ENCODE assay signal across 29 cellular contexts in genomic region chr7:107338080-107338479, GRCh38.
DNase-seq lines count a peak whose midpoint lies in the region; ATAC-seq, FAIRE-seq and TF ChIP-seq lines count a peak whose summit lies in the region.
"Had no signal": no experiment of that assay in that cellular context is flagged by ENCODE, and none has a peak within 500 bp of the region (broad histone marks: within the 10 kb centered on the region; RNA-seq: fewer than 3 reads in every experiment).

No MANE protein-coding gene starts in this region.

- RAD21 ChIA-PET in HCT116 (lab: Charles Lee; ENCODE audit: low non-redundant PET in 1 of 2, low total read pairs in 2 of 2, uncharacterized antibody in 2 of 2, unreplicated experiment in 2 of 2) = no interaction called here

- no peak for TF ChIP-seq EP300 in K562 (IDR thresholded peaks at IDR 0.05; ENCODE audit: low read length)

- TF ChIP-seq CTCF in HCT116 (IDR thresholded peaks at IDR 0.05 in 2 of 3, conservative IDR thresholded peaks at IDR 0.05 in 1 of 3; ENCODE audit: borderline replicate concordance in 1 of 3, insufficient read depth in 1 of 3, low read depth in 2 of 3, low read length in 2 of 3) = no peak
- no peak for TF ChIP-seq CTCF in K562 (IDR thresholded peaks at IDR 0.05 in 2 of 3, conservative IDR thresholded peaks at IDR 0.05 in 1 of 3; ENCODE audit: insufficient read depth in 2 of 3, low read depth in 1 of 3, low read length in 3 of 3)

- H3K9me1 ChIP-seq in K562 (ENCODE audit: control insufficient read depth, insufficient read depth, low read length) = no peaks in the 10 kb centered on the region

- H3K9ac ChIP-seq in HCT116 (ENCODE audit: low read length) (no peak overlapping the region), K562 (ENCODE audit: insufficient read depth in 1 of 2, low read depth in 2 of 2, low read length in 2 of 2) (no peak overlapping the region)
- H3K9ac ChIP-seq: BLaER1; BLaER1 treated with 17β-estradiol and CSF1 and Interleukin-3, amounts not matched to agents 10 nM and 100 nM had no signal

- H3K36me3 ChIP-seq in HCT116 (ENCODE audit: control insufficient read depth in 1 of 2, insufficient read depth in 2 of 2, low read length in 2 of 2) = no peaks in the 10 kb centered on the region
- no peaks in the 10 kb centered on the region for H3K36me3 ChIP-seq in K562 (ENCODE audit: control insufficient read depth, insufficient read depth, low read length)
- H3K36me3 ChIP-seq: BE2C, BLaER1 had no signal

- no peak overlapping the region for H2AFZ ChIP-seq in HCT116 (ENCODE audit: low read depth, low read length, poor library complexity, severe bottlenecking)
- H2AFZ ChIP-seq in K562 (ENCODE audit: low read depth, low read length) = no peak overlapping the region

- H3K4me3 ChIP-seq in HCT116 (replicated peaks in 1 of 2; ENCODE audit: low read depth in 1 of 2, low read length in 2 of 2) = no peak overlapping the region
- H3K4me3 ChIP-seq in K562 = no peak overlapping the region
- H3K4me3 ChIP-seq: A549; BLaER1; BLaER1 treated with 17β-estradiol and CSF1 and Interleukin-3, amounts not matched to agents 10 nM and 100 nM had no signal

- TF ChIP-seq RAD21 in HCT116 (IDR thresholded peaks at IDR 0.05; ENCODE audit: low read depth) (no peak), K562 (CRISPR knock-in tag; conservative IDR thresholded peaks at IDR 0.05 in 1 of 2, IDR thresholded peaks at IDR 0.05 in 1 of 2) (no peak)

- DNase-seq in HCT116 (ENCODE audit: low read depth, low spot score) (no peak), K562 (ENCODE audit: extremely low read depth in 1 of 4, low spot score in 3 of 4) (no peak), AG08395 (ENCODE audit: low spot score) (no peak)
- DNase-seq: 8988T; ACHN; AML-193; BE2C; C1 segment of cervical spinal cord; Caco-2; Calu3; CD4-positive, alpha-beta memory T cell; CD4-positive, alpha-beta T cell; CD4-positive, CD25-positive, alpha-beta regulatory T cell; CD8-positive, alpha-beta memory T cell; CD8-positive, alpha-beta T cell; COR-L47; DMS 273 treated with DMSO at 0.1 percent for 48 hours; DMS153; DMS53; DMS79; DMS79 treated with DMSO at 0.1 percent for 48 hours; DND-41; EL had no signal

- no peaks in the 10 kb centered on the region for H3K27me3 ChIP-seq in HCT116 (ENCODE audit: insufficient read depth, low read length)
- H3K27me3 ChIP-seq in K562 (ENCODE audit: control insufficient read depth in 2 of 2, insufficient read depth in 2 of 2, low read length in 2 of 2) = no peaks in the 10 kb centered on the region
- H3K27me3 ChIP-seq: BE2C; BLaER1; BLaER1 treated with 17β-estradiol and CSF1 and Interleukin-3, amounts not matched to agents 10 nM and 100 nM had no signal

- CTCF ChIA-PET in HCT116 (lab: Charles Lee) (no interaction called here), K562 (lab: Yijun Ruan, JAX; ENCODE audit: low intra/inter-chr PET ratio) (no interaction called here)

- intact Hi-C loops in HCT116 (cut with micrococcal nuclease) = no loop called here
- intact Hi-C loops in K562 (cut with micrococcal nuclease) = no loop called here

- no peak for FAIRE-seq in K562 (lab: Jason Lieb, UNC)
- FAIRE-seq: A549 had no signal

- H3K9me3 ChIP-seq in HCT116 (ENCODE audit: control insufficient read depth in 1 of 2, insufficient read depth in 1 of 2, low read depth in 1 of 2, low read length in 2 of 2) = 0 out of 4 replicates have a peak, but pooled peaks cover 0 to 4% of the 10 kb centered on the region in 2 experiments
- no peaks in the 10 kb centered on the region for H3K9me3 ChIP-seq in K562 (replicated peaks; ENCODE audit: control insufficient read depth, insufficient read depth, low read depth, low read length)
- H3K9me3 ChIP-seq: BE2C had no signal

- POLR2A ChIA-PET in HCT116 (lab: Charles Lee) (no interaction called here), K562 (lab: Yijun Ruan, JAX) (interaction anchor here (1.1 kb wide), 1 partner anchor 17 kb away, joined by 3 read pairs; no protein-coding TSS in a partner anchor)

- H3K27ac ChIP-seq in HCT116 (ENCODE audit: low read depth, low read length) (no peak overlapping the region), K562 (ENCODE audit: extremely low read depth, low read depth, low read length) (no peak overlapping the region)
- H3K27ac ChIP-seq: 22Rv1; A549; BLaER1; BLaER1 treated with 17β-estradiol and CSF1 and Interleukin-3, amounts not matched to agents 10 nM and 100 nM; C4-2B had no signal

- TF ChIP-seq POLR2A in HCT116 (IDR thresholded peaks at IDR 0.05; ENCODE audit: borderline replicate concordance, extremely low read depth, insufficient read depth, insufficient read length) = no peak
- TF ChIP-seq POLR2A in K562 (conservative IDR thresholded peaks at IDR 0.05) = no peak

- no peaks in the 10 kb centered on the region for H3K9me2 ChIP-seq in HCT116 (ENCODE audit: insufficient read depth)

- no peaks in the 10 kb centered on the region; the same call in 1 of the 2 replicates for H3K79me2 ChIP-seq in HCT116 (ENCODE audit: insufficient read depth, low read length)
- no peaks in the 10 kb centered on the region for H3K79me2 ChIP-seq in K562 (ENCODE audit: control insufficient read depth, insufficient read depth, low read length)

- no peak overlapping the region for H3K4me2 ChIP-seq in HCT116 (ENCODE audit: low read length)
- H3K4me2 ChIP-seq in K562 (ENCODE audit: insufficient read depth, low read length) = no peak overlapping the region
- H3K4me2 ChIP-seq: A549; BLaER1; BLaER1 treated with 17β-estradiol and CSF1 and Interleukin-3, amounts not matched to agents 10 nM and 100 nM had no signal

- H4K20me1 ChIP-seq in HCT116 (ENCODE audit: insufficient read depth) (no peaks in the 10 kb centered on the region), K562 (replicated peaks; ENCODE audit: control insufficient read depth, insufficient read depth, low read length) (no peaks in the 10 kb centered on the region)
- H4K20me1 ChIP-seq: BLaER1 had no signal

- 87% methylated on average over 1 of the region's 1 CpG for WGBS in K562 (ENCODE audit: insufficient coverage, low coverage, missing lambda C conversion rate)

- ATAC-seq in HCT116 = no peak
- ATAC-seq in K562 = no peak
- ATAC-seq in GM21526 (IDR thresholded peaks at IDR 0.05; ENCODE audit: low FRiP score, unreplicated experiment) = no peak
- ATAC-seq: A549; CD8-positive, alpha-beta T cell had no signal

- no peaks in the 10 kb centered on the region for H3K4me1 ChIP-seq in HCT116 (ENCODE audit: control insufficient read depth in 1 of 2, insufficient read depth in 2 of 2, low read length in 2 of 2)
- H3K4me1 ChIP-seq in K562 (replicated peaks in 1 of 2; ENCODE audit: control insufficient read depth in 2 of 2, insufficient read depth in 2 of 2, low read length in 2 of 2) = no peaks in the 10 kb centered on the region
- H3K4me1 ChIP-seq: A549, BE2C had no signal

- in situ Hi-C loops in K562 (cut with MboI) = no loop called here

- BruUV-seq in HCT116 (replicated peaks; lab: Mats Ljungman, UMichigan) = no TSS peak
- no TSS peak for BruUV-seq in K562 (replicated peaks; lab: Mats Ljungman, UMichigan)

TF ChIP-seq in HCT116, 20 proteins besides CTCF, POLR2A, EP300 and RAD21:
- TF ChIP-seq SP1 (IDR thresholded peaks at IDR 0.05; ENCODE audit: low read depth) (no peak), CBX3 (IDR thresholded peaks at IDR 0.05; ENCODE audit: low read depth) (0 out of 2 replicates have a peak, but pooled peaks have one; percentile 31)

TF ChIP-seq in K562, 482 proteins besides CTCF, POLR2A, EP300 and RAD21:
- TF ChIP-seq BRD4 (IDR thresholded peaks at IDR 0.05) = no peak
- no peak for TF ChIP-seq ZNF695 (CRISPR knock-in tag; IDR thresholded peaks at IDR 0.05)
- TF ChIP-seq RBM25 (IDR thresholded peaks at IDR 0.05; ENCODE audit: low read depth, low read length, severe bottlenecking) = peak; percentile 83
- 0 out of 2 replicates have a peak, but pooled peaks have one; percentile 43 for TF ChIP-seq ADNP (tag; IDR thresholded peaks at IDR 0.05)
- peak; percentile 17 for TF ChIP-seq PHF20 (IDR thresholded peaks at IDR 0.05; ENCODE audit: partially characterized antibody)
- peak; percentile 66; the same call in 1 of the 2 replicates for TF ChIP-seq TRIM28 (IDR thresholded peaks at IDR 0.05)
TF ChIP-seq in K562: peak in this region for 4.

Comparison
In these comparisons a context has a peak if more than half of its experiments do, and no peak if none do; other contexts are left out.
1. Of the 22 proteins assayed by ChIP-seq in both K562 and HCT116: peak only in K562: none; only in HCT116: CBX3; in both: none; in neither: 21.